22 cellular contexts compared by ENCODE assay signal in genomic region chr6:51265426-51265825, GRCh38.
DNase-seq lines count a peak whose midpoint lies in the region; ATAC-seq and TF ChIP-seq lines count a peak whose summit lies in the region.
"Had no signal": no experiment of that assay in that cellular context is flagged by ENCODE, and none has a peak within 500 bp of the region (broad histone marks: within the 10 kb centered on the region; RNA-seq: fewer than 3 reads in every experiment).

No MANE protein-coding gene starts in this region.

- ATAC-seq in stimulated activated effector memory CD8-positive, alpha-beta T cell treated with anti-CD3 and anti-CD28 coated beads, Interleukin-12 subunit alpha, Interleukin-12 subunit beta, amount 100 ng/mL, for 72 hours = no peak
- ATAC-seq in activated CD8-positive, alpha-beta memory T cell treated with anti-CD3 and anti-CD28 coated beads, Interleukin-2, amount 10 ng/mL, durations not matched to agents 7 days and 5 days = no peak
- ATAC-seq: body of pancreas, natural killer cell, Panc1 had no signal

- intact Hi-C loops in CD14-positive monocyte (cut with micrococcal nuclease) = no loop called here
- intact Hi-C loops in breast epithelium (cut with DNase I; ENCODE audit: low total_unique reads) = no loop called here

- no peaks in the 10 kb centered on the region for H3K4me1 ChIP-seq in breast epithelium
- H3K4me1 ChIP-seq: body of pancreas, colonic mucosa, uterus had no signal

- H3K27me3 Mint-ChIP-seq in CD14-positive monocyte (ENCODE audit: low read depth in 3 of 3) = no peaks in the 10 kb centered on the region
- H3K27me3 Mint-ChIP-seq in activated CD8-positive, alpha-beta memory T cell treated with anti-CD3 and anti-CD28 coated beads, Interleukin-2, amount 10 ng/mL, durations not matched to agents 7 days and 5 days = no peaks in the 10 kb centered on the region
- H3K27me3 Mint-ChIP-seq: activated B cell treated with CpG ODN at 0.5 μM for 24 hours; activated CD4-positive, alpha-beta memory T cell treated with anti-CD3 and anti-CD28 coated beads for 36 hours had no signal

- DNase-seq in CD14-positive monocyte (ENCODE audit: low spot score) (peak; percentile 58), NOMO-1 (lab: John Stamatoyannopoulos, UW; ENCODE audit: unreplicated experiment in 2 of 2) (peak; percentile 52 to 56), caudate nucleus (lab: John Stamatoyannopoulos, UW) (peak in 5 of 61 donors; percentile 1 to 4 (median 2)), midbrain (lab: John Stamatoyannopoulos, UW) (peak; percentile 18), RPMI8226 (no peak), breast epithelium (ENCODE audit: low spot score in 2 of 2) (no peak)
- DNase-seq in stimulated activated effector memory CD8-positive, alpha-beta T cell treated with anti-CD3 and anti-CD28 coated beads, Interleukin-12 subunit alpha, Interleukin-12 subunit beta, amount 100 ng/mL, for 72 hours (ENCODE audit: low spot score in 2 of 2) = no peak
- DNase-seq in activated CD8-positive, alpha-beta memory T cell treated with anti-CD3 and anti-CD28 coated beads, Interleukin-2, amount 10 ng/mL, durations not matched to agents 7 days and 5 days = no peak
- DNase-seq: activated B cell treated with CpG ODN at 0.5 μM for 24 hours; activated CD4-positive, alpha-beta memory T cell treated with anti-CD3 and anti-CD28 coated beads for 36 hours; activated effector memory CD4-positive, alpha-beta T cell treated with anti-CD3 and anti-CD28 coated beads, Interleukin-2, amount 50 U/mL, for 16 hours; activated T-cell treated with anti-CD3 and anti-CD28 coated beads for 4 hours; colonic mucosa; H9; natural killer cell; NCI-H2029; NCI-H226; uterus had no signal

- H3K4me1 Mint-ChIP-seq in CD14-positive monocyte = peaks cover 38% of the 10 kb centered on the region
- no peaks in the 10 kb centered on the region for H3K4me1 Mint-ChIP-seq in stimulated activated effector memory CD8-positive, alpha-beta T cell treated with anti-CD3 and anti-CD28 coated beads, Interleukin-12 subunit alpha, Interleukin-12 subunit beta, amount 100 ng/mL, for 72 hours
- H3K4me1 Mint-ChIP-seq in activated CD8-positive, alpha-beta memory T cell treated with anti-CD3 and anti-CD28 coated beads, Interleukin-2, amount 10 ng/mL, durations not matched to agents 7 days and 5 days = no peaks in the 10 kb centered on the region
- H3K4me1 Mint-ChIP-seq: activated B cell treated with CpG ODN at 0.5 μM for 24 hours, natural killer cell had no signal

- H3K27ac ChIP-seq in caudate nucleus (ENCODE audit: low read depth, low read length) (peak overlapping the region; percentile 2), breast epithelium (no peak overlapping the region)
- H3K27ac ChIP-seq: body of pancreas, colonic mucosa, uterus had no signal

- peak overlapping the region; percentile 80 to 94 (median 89) for H3K27ac Mint-ChIP-seq in CD14-positive monocyte
- no peak overlapping the region for H3K27ac Mint-ChIP-seq in stimulated activated effector memory CD8-positive, alpha-beta T cell treated with anti-CD3 and anti-CD28 coated beads, Interleukin-12 subunit alpha, Interleukin-12 subunit beta, amount 100 ng/mL, for 72 hours
- no peak overlapping the region for H3K27ac Mint-ChIP-seq in activated CD8-positive, alpha-beta memory T cell treated with anti-CD3 and anti-CD28 coated beads, Interleukin-2, amount 10 ng/mL, durations not matched to agents 7 days and 5 days
- H3K27ac Mint-ChIP-seq: activated B cell treated with CpG ODN at 0.5 μM for 24 hours; activated CD4-positive, alpha-beta memory T cell treated with anti-CD3 and anti-CD28 coated beads for 36 hours; H9; IgD-negative memory B cell; natural killer cell; T-helper 2 cell treated with Interferon-gamma antibody and Interleukin-4, amounts not matched to agents 5 μg/mL and 100 μg/mL, for 36 hours had no signal

- H3K27me3 ChIP-seq in breast epithelium = no peaks in the 10 kb centered on the region
- H3K27me3 ChIP-seq: body of pancreas, colonic mucosa, uterus had no signal

- no peak for TF ChIP-seq POLR2A in breast epithelium (IDR thresholded peaks at IDR 0.05)

- H3K4me3 Mint-ChIP-seq in CD14-positive monocyte = peak overlapping the region in 1 of 2 donors; percentile 44
- no peak overlapping the region for H3K4me3 Mint-ChIP-seq in stimulated activated effector memory CD8-positive, alpha-beta T cell treated with anti-CD3 and anti-CD28 coated beads, Interleukin-12 subunit alpha, Interleukin-12 subunit beta, amount 100 ng/mL, for 72 hours
- H3K4me3 Mint-ChIP-seq in activated CD8-positive, alpha-beta memory T cell treated with anti-CD3 and anti-CD28 coated beads, Interleukin-2, amount 10 ng/mL, durations not matched to agents 7 days and 5 days = no peak overlapping the region
- H3K4me3 Mint-ChIP-seq: activated B cell treated with CpG ODN at 0.5 μM for 24 hours; activated CD4-positive, alpha-beta memory T cell treated with anti-CD3 and anti-CD28 coated beads for 36 hours; H9; IgD-negative memory B cell; natural killer cell; T-helper 2 cell treated with Interferon-gamma antibody and Interleukin-4, amounts not matched to agents 5 μg/mL and 100 μg/mL, for 36 hours had no signal

- CTCF ChIA-PET in activated CD8-positive, alpha-beta memory T cell treated with anti-CD3 and anti-CD28 coated beads, Interleukin-2, amount 10 ng/mL, durations not matched to agents 7 days and 5 days (lab: Charles Lee) = no interaction called here

- peaks cover 0 to 2% (median 0%) of the 10 kb centered on the region in 7 donors for H3K9me3 Mint-ChIP-seq in CD14-positive monocyte
- peaks cover 5% of the 10 kb centered on the region for H3K9me3 Mint-ChIP-seq in stimulated activated effector memory CD8-positive, alpha-beta T cell treated with anti-CD3 and anti-CD28 coated beads, Interleukin-12 subunit alpha, Interleukin-12 subunit beta, amount 100 ng/mL, for 72 hours
- H3K9me3 Mint-ChIP-seq in activated CD8-positive, alpha-beta memory T cell treated with anti-CD3 and anti-CD28 coated beads, Interleukin-2, amount 10 ng/mL, durations not matched to agents 7 days and 5 days (ENCODE audit: low read depth) = peaks cover 1% of the 10 kb centered on the region
- H3K9me3 Mint-ChIP-seq: activated B cell treated with CpG ODN at 0.5 μM for 24 hours; activated CD4-positive, alpha-beta memory T cell treated with anti-CD3 and anti-CD28 coated beads for 36 hours; H9; T-helper 2 cell treated with Interferon-gamma antibody and Interleukin-4, amounts not matched to agents 5 μg/mL and 100 μg/mL, for 36 hours had no signal

- H3K36me3 Mint-ChIP-seq in CD14-positive monocyte = no peaks in the 10 kb centered on the region
- H3K36me3 Mint-ChIP-seq in stimulated activated effector memory CD8-positive, alpha-beta T cell treated with anti-CD3 and anti-CD28 coated beads, Interleukin-12 subunit alpha, Interleukin-12 subunit beta, amount 100 ng/mL, for 72 hours = no peaks in the 10 kb centered on the region
- no peaks in the 10 kb centered on the region for H3K36me3 Mint-ChIP-seq in activated CD8-positive, alpha-beta memory T cell treated with anti-CD3 and anti-CD28 coated beads, Interleukin-2, amount 10 ng/mL, durations not matched to agents 7 days and 5 days
- H3K36me3 Mint-ChIP-seq: activated CD4-positive, alpha-beta memory T cell treated with anti-CD3 and anti-CD28 coated beads for 36 hours; natural killer cell had no signal

- TF ChIP-seq CTCF in CD14-positive monocyte (IDR thresholded peaks at IDR 0.05) (no peak), breast epithelium (IDR thresholded peaks at IDR 0.05) (no peak)

- no peaks in the 10 kb centered on the region for H3K9me3 ChIP-seq in breast epithelium
- H3K9me3 ChIP-seq: body of pancreas, colonic mucosa, uterus had no signal

- no peak overlapping the region for H3K4me3 ChIP-seq in breast epithelium
- H3K4me3 ChIP-seq: body of pancreas, colonic mucosa, uterus had no signal

- H3K36me3 ChIP-seq in breast epithelium = no peaks in the 10 kb centered on the region
- H3K36me3 ChIP-seq: colonic mucosa, uterus had no signal

Comparison
In these comparisons a context has a peak if more than half of its experiments do, and no peak if none do; other contexts are left out.
1. DNase-seq: peak in CD14-positive monocyte (single experiment), NOMO-1 (2 of 2) and midbrain (single experiment); none in stimulated activated effector memory CD8-positive, alpha-beta T cell treated with anti-CD3 and anti-CD28 coated beads, Interleukin-12 subunit alpha, Interleukin-12 subunit beta, amount 100 ng/mL, for 72 hours (0 of 2), RPMI8226 (single experiment), breast epithelium (0 of 2) and activated CD8-positive, alpha-beta memory T cell treated with anti-CD3 and anti-CD28 coated beads, Interleukin-2, amount 10 ng/mL, durations not matched to agents 7 days and 5 days (single experiment).
2. H3K27ac Mint-ChIP-seq: peak in CD14-positive monocyte (7 of 7); none in stimulated activated effector memory CD8-positive, alpha-beta T cell treated with anti-CD3 and anti-CD28 coated beads, Interleukin-12 subunit alpha, Interleukin-12 subunit beta, amount 100 ng/mL, for 72 hours (single experiment) and activated CD8-positive, alpha-beta memory T cell treated with anti-CD3 and anti-CD28 coated beads, Interleukin-2, amount 10 ng/mL, durations not matched to agents 7 days and 5 days (single experiment).